ENCODE assay signal across 8 cellular contexts in the genomic region with DNA sequence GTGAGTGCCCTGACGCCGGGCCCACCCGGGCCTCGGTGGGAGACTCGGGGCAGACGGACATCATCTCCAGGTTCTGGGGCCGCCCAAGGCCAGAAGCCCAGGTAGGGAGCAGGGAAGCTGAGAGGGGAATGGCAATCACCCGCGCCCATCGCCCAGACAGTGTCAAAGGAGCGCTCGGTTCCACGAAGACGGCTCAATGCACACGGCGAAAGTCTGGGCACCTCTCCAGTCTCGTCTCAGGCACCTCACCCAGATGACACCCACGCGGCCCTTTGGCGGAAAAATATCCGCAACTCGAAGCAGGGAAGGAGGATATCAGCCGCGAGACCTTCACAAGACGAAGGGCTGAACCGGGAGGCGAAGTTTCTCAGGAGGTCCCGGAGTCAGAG.
DNase-seq lines count a peak whose midpoint lies in the region; ATAC-seq lines count a peak whose summit lies in the region.

No MANE protein-coding gene starts in this region.

- H3K9me3 ChIP-seq in adipocyte (ENCODE audit: control insufficient read depth, low read length): no peaks in the 10 kb centered on the region

- peaks cover 19% of the 10 kb centered on the region for H3K27me3 ChIP-seq in adipocyte (replicated peaks; ENCODE audit: control insufficient read depth, insufficient read depth, low read length)

- peak overlapping the region; percentile 67 for H3K9ac ChIP-seq in adipocyte (ENCODE audit: low read length)

- no peak for DNase-seq in activated CD4-positive, CD25-positive, alpha-beta regulatory T cell (lab: John Stamatoyannopoulos, UW)
- DNase-seq in adipocyte (ENCODE audit: low read depth) (peak; percentile 61), iris pigment epithelial cell (ENCODE audit: low read depth) (peak; percentile 30), SHP77 (lab: John Stamatoyannopoulos, UW) (no peak)
- DNase-seq in stimulated activated CD4-positive, alpha-beta T cell treated with anti-CD3 and anti-CD28 coated beads, Interleukin-4, amount 100 ng/mL, for 1 hour: peak; percentile 12

- peak overlapping the region; percentile 85 for H3K4me3 ChIP-seq in adipocyte (ENCODE audit: low read length)

- peaks cover 9% of the 10 kb centered on the region for H3K4me1 ChIP-seq in adipocyte (ENCODE audit: control insufficient read depth, insufficient read depth, low read length)

- peak; percentile 12 to 22 for ATAC-seq in activated CD4-positive, CD25-positive, alpha-beta regulatory T cell treated with anti-CD3 and anti-CD28 coated beads, Interleukin-2, amount 50 U/mL, for 24 hours
- ATAC-seq in GM21576 (IDR thresholded peaks at IDR 0.05; ENCODE audit: unreplicated experiment) (no peak), GM21528 (IDR thresholded peaks at IDR 0.05; ENCODE audit: low FRiP score, unreplicated experiment) (no peak)

- no peaks in the 10 kb centered on the region for H3K36me3 ChIP-seq in adipocyte (ENCODE audit: control insufficient read depth, insufficient read depth, low read length, severe bottlenecking)

Comparison
In these comparisons a context has a peak if more than half of its experiments do, and no peak if none do; other contexts are left out.
1. ATAC-seq: peak in activated CD4-positive, CD25-positive, alpha-beta regulatory T cell treated with anti-CD3 and anti-CD28 coated beads, Interleukin-2, amount 50 U/mL, for 24 hours (2 of 2); none in GM21576 (single experiment) and GM21528 (single experiment).
2. DNase-seq: peak in adipocyte (single experiment), iris pigment epithelial cell (single experiment) and stimulated activated CD4-positive, alpha-beta T cell treated with anti-CD3 and anti-CD28 coated beads, Interleukin-4, amount 100 ng/mL, for 1 hour (single experiment); none in activated CD4-positive, CD25-positive, alpha-beta regulatory T cell (0 of 4) and SHP77 (0 of 2).